In the genomic region with DNA sequence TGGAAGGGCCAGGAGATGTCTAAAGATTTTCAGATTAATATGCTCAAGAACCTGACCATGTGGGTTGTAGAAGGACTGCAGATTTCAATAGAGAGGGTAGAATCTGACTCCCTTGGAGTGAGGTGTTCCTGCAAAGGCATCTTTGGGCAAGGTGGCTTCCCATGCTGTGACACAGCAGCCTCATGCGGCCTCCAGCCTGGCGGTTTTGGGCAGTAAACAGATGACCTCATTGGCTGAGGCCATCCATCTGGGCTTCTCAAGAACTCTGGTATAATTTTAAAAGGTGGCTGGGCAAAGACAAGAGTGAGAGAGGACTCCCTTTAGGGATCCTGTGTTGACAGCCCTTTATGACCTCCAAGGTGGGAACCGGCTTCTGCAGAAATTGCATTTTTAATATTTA, we compare ENCODE assay signal across 16 cellular contexts.
"Had no signal": no experiment of that assay in that cellular context is flagged by ENCODE, and none has a peak within 500 bp of the region (broad histone marks: within the 10 kb centered on the region; RNA-seq: fewer than 3 reads in every experiment).

No MANE protein-coding gene starts in this region.

- H3K27me3 ChIP-seq: right atrium auricular region, sigmoid colon had no signal

- H3K9me3 ChIP-seq: esophagus squamous epithelium, heart right ventricle, mucosa of descending colon, right atrium auricular region, sigmoid colon had no signal

- H3K36me3 ChIP-seq: esophagus squamous epithelium, heart right ventricle, right atrium auricular region, sigmoid colon had no signal

- DNase-seq: effector memory CD8-positive, alpha-beta T cell; esophagus squamous epithelium; foreskin melanocyte; heart right ventricle; hypothalamus; islet precursor cell; mammary epithelial cell; mucosa of descending colon; natural killer cell; posterior cingulate gyrus; sigmoid colon; small intestine; stimulated activated CD4-positive, alpha-beta T cell treated with anti-CD3 and anti-CD28 coated beads, Interleukin-12 subunit alpha, Interleukin-12 subunit beta, amount 100 ng/mL, for 4 hours; stimulated activated naive CD4-positive, alpha-beta T cell treated with Interleukin-2 at 50 U/mL for 16 hours had no signal

- H3K27ac ChIP-seq: epithelial cell of prostate, esophagus squamous epithelium, heart right ventricle, right atrium auricular region, sigmoid colon had no signal

- H3K4me3 ChIP-seq: esophagus squamous epithelium, heart right ventricle, mucosa of descending colon, right atrium auricular region, sigmoid colon had no signal

- H3K4me1 ChIP-seq: esophagus squamous epithelium, heart right ventricle, right atrium auricular region had no signal
